8 cellular contexts compared by ENCODE assay signal in the genomic region with DNA sequence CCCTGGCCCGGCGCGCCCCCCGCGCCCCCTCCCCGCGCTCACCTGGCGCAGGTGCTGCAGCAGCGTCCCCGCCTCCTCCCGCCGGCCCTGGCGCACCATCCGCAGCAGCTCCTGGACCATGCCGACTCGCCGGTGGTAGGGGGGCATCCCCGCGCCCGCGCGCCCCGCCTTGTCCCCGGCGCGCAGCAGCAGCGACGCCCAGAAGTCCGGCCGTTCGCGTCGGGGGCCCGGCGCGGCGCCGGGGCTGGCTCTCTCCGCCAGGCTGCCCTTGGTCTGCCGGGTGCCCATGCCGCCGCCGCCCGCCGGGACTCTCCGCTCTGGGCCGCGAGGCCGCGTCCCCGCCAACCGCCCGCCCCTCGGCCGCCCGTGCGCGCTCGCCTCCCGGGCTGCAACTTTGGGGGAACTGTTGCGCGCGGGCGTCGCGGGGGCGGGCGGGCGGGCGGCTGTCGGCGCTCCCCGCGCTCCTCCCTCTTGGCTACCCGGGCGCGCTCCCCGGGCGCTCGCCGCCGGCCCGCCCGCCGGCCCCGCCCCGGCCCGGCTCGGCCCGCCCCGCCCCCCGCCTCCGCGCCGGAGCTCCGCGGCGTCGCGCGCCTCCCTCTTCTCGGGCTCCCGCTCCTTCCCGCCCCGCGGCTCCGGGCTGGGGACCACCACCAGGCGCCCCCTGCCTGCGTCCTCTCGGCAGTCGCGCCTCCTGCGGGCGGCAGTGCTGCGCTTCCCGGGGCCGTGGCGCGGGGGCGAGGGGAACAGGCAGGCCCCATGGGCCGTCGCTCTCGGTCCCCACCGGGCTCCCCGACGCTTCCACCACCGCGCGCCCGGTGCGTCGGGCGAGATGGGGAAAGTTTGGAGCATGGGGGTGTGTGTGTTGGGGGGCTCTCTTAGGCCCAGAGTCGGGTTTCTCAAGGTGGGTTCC. TPM values are rescaled to one million over a fixed set of nuclear protein-coding genes. Genes with fewer than 3 reads are reported as not detected.
DNase-seq lines count a peak whose midpoint lies in the region; ATAC-seq and TF ChIP-seq lines count a peak whose summit lies in the region.

A gene with protein sequence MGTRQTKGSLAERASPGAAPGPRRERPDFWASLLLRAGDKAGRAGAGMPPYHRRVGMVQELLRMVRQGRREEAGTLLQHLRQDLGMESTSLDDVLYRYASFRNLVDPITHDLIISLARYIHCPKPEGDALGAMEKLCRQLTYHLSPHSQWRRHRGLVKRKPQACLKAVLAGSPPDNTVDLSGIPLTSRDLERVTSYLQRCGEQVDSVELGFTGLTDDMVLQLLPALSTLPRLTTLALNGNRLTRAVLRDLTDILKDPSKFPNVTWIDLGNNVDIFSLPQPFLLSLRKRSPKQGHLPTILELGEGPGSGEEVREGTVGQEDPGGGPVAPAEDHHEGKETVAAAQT (minus strand): TSS at position 491 of the 910 bp plus-strand sequence. CDS start 203 bp downstream, at position 288.

- H3K36me3 ChIP-seq in OCI-LY1 (ENCODE audit: insufficient read depth, low read length) (no peaks in the 10 kb centered on the region), tibial artery (no peaks in the 10 kb centered on the region)

- no peaks in the 10 kb centered on the region for H4K20me1 ChIP-seq in OCI-LY1 (ENCODE audit: insufficient read depth, low read length)

- peaks cover 6% of the 10 kb centered on the region for H3K4me1 ChIP-seq in OCI-LY1 (ENCODE audit: insufficient read depth, low read length, severe bottlenecking)
- H3K4me1 ChIP-seq in tibial artery = peaks cover 0 to 15% (median 10%) of the 10 kb centered on the region in 4 donors

- ATAC-seq in GM21381 (IDR thresholded peaks at IDR 0.05; ENCODE audit: unreplicated experiment) (peak; percentile 52), omental fat pad (ENCODE audit: low FRiP score) (peak; percentile 86), GM18909 (IDR thresholded peaks at IDR 0.05; ENCODE audit: poor library complexity, unreplicated experiment) (no peak)

- no peak for DNase-seq in AG09309 (ENCODE audit: low read depth)
- peak; percentile 83 for DNase-seq in activated effector memory CD4-positive, alpha-beta T cell treated with anti-CD3 and anti-CD28 coated beads, Interleukin-2, amount 50 U/mL, for 16 hours
- peak; percentile 42 for DNase-seq in globus pallidus (ENCODE audit: low spot score)
- DNase-seq in omental fat pad (ENCODE audit: low spot score) = no peak
- peak in 1 of 2 donors; percentile 68 for DNase-seq in tibial artery

- H3K4me3 ChIP-seq in AG09309 (ENCODE audit: control insufficient read depth, low read depth, low read length) = peak within 1 kb of the TSS; percentile 30
- H3K4me3 ChIP-seq in OCI-LY1 (ENCODE audit: low read depth, low read length, poor library complexity, severe bottlenecking) = peak within 1 kb of the TSS; percentile 55
- H3K4me3 ChIP-seq in tibial artery = peak within 1 kb of the TSS; percentile 59 to 70

- peak within 1 kb of the TSS; percentile 18; the same call in 1 of the 2 replicates for H3K9ac ChIP-seq in OCI-LY1 (ENCODE audit: low read length)

- H3K9me3 ChIP-seq in OCI-LY1 (ENCODE audit: low read length) = no peaks in the 10 kb centered on the region
- no peaks in the 10 kb centered on the region for H3K9me3 ChIP-seq in tibial artery

- peaks cover 3% of the 10 kb centered on the region; the same call in 1 of the 2 replicates for H3K27me3 ChIP-seq in OCI-LY1 (ENCODE audit: insufficient read depth, low read length)
- no peaks in the 10 kb centered on the region for H3K27me3 ChIP-seq in tibial artery

- H3K4me2 ChIP-seq in OCI-LY1 (ENCODE audit: low read length) = peak within 1 kb of the TSS; percentile 68

- intact Hi-C loops in tibial artery (cut with DNase I; ENCODE audit: low total_unique reads) = no loop called here

- no peak within 1 kb of the TSS for H3K27ac ChIP-seq in OCI-LY1 (ENCODE audit: low read depth, low read length, poor library complexity, severe bottlenecking)
- peak within 1 kb of the TSS; percentile 45 to 59 for H3K27ac ChIP-seq in tibial artery

- no peaks in the 10 kb centered on the region for H3F3A ChIP-seq in OCI-LY1 (ENCODE audit: insufficient read depth, low read length)

- H3K9me2 ChIP-seq in OCI-LY1 (ENCODE audit: low read depth, low read length) = no peaks in the 10 kb centered on the region

- H3K79me2 ChIP-seq in OCI-LY1 (ENCODE audit: insufficient read depth, low read length) = no peaks in the 10 kb centered on the region

- TF ChIP-seq CTCF in AG09309 (IDR thresholded peaks at IDR 0.05; ENCODE audit: control insufficient read depth, insufficient read depth, low read depth, low read length, missing control alignments) = no peak
- TF ChIP-seq CTCF in OCI-LY1 (IDR thresholded peaks at IDR 0.05; ENCODE audit: low read length) = no peak
- TF ChIP-seq CTCF in omental fat pad (IDR thresholded peaks at IDR 0.05) = no peak
- no peak for TF ChIP-seq CTCF in tibial artery (IDR thresholded peaks at IDR 0.05)

- H2AFZ ChIP-seq in OCI-LY1 (ENCODE audit: low read length) = no peak within 1 kb of the TSS

RNA-seq across cellular contexts. Expression of the gene that starts here (rescaled TPM):
- 1 to 10 TPM in 3 of 4 donors, under 1 TPM in 1; 0.74 to 3.5 (median 2.1) TPM for total RNA-seq in omental fat pad

Comparison
In these comparisons a context has a peak if more than half of its experiments do, and no peak if none do; other contexts are left out.
1. DNase-seq: peak in activated effector memory CD4-positive, alpha-beta T cell treated with anti-CD3 and anti-CD28 coated beads, Interleukin-2, amount 50 U/mL, for 16 hours (single experiment) and globus pallidus (single experiment); none in AG09309 (single experiment) and omental fat pad (single experiment).
2. Peak in every context shown above with its lines, with median percentiles within 50 percentile points of each other: H3K4me3 ChIP-seq.